Comparison of ENCODE assay signal across 23 cellular contexts in the genomic region with DNA sequence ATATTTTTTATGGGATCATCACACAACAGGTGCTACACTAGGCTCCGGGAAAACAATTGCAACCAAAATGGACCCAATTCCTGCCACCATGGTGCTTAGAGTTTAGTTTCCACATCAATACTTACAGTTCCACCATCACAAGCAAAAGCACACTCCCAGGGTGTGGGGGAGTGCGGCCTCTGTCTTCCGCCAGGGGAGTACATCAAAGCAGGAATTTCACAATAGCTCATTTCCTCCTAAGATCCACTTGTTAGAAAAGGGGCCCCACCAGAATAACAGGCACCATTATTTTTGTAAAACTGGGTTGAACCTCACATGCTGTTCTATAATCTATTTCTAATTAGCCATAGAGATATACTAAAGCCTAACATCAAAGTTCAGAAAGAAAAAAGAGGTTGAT.
"Had no signal": no experiment of that assay in that cellular context is flagged by ENCODE, and none has a peak within 500 bp of the region (broad histone marks: within the 10 kb centered on the region; RNA-seq: fewer than 3 reads in every experiment).

No MANE protein-coding gene starts in this region.

- H3K4me3 ChIP-seq: dorsolateral prefrontal cortex, esophagus muscularis mucosa, heart left ventricle, pancreas, psoas muscle, right atrium auricular region, thyroid gland had no signal

- H3K9me3 ChIP-seq: esophagus muscularis mucosa, heart left ventricle, neutrophil, pancreas, psoas muscle, right atrium auricular region, thyroid gland had no signal

- H3K4me1 Mint-ChIP-seq: activated CD4-positive, alpha-beta T cell treated with anti-CD3 and anti-CD28 coated beads for 36 hours; activated naive CD8-positive, alpha-beta T cell treated with anti-CD3 and anti-CD28 coated beads for 36 hours had no signal

- DNase-seq: activated B cell treated with CpG ODN at 0.5 μM for 24 hours; activated CD4-positive, alpha-beta T cell treated with anti-CD3 and anti-CD28 coated beads for 36 hours; activated CD4-positive, alpha-beta T cell treated with anti-CD3 and anti-CD28 coated beads, Interleukin-2, amount 50 U/mL, for 48 hours; activated CD8-positive, alpha-beta memory T cell treated with anti-CD3 and anti-CD28 coated beads, Interleukin-2, amount 50 U/mL, for 48 hours; activated naive CD4-positive, alpha-beta T cell treated with Interleukin-2 at 50 U/mL for 16 hours; activated naive CD8-positive, alpha-beta T cell treated with anti-CD3 and anti-CD28 coated beads for 36 hours; activated T-cell treated with anti-CD3 and anti-CD28 coated beads, Interleukin-2, amount 50 U/mL, for 4 hours; central memory CD4-positive, alpha-beta T cell; dorsolateral prefrontal cortex; heart left ventricle; left cardiac atrium; pancreas; psoas muscle; stimulated activated CD4-positive, alpha-beta T cell treated with anti-CD3 and anti-CD28 coated beads, Interleukin-4, amount 100 ng/mL, for 24 hours; stimulated activated naive CD8-positive, alpha-beta T cell treated with anti-CD3 and anti-CD28 coated beads, Interleukin-15, Interleukin-2, amounts not matched to agents 100 U/mL and 50 U/mL, for 24 hours; substantia nigra; T-helper 9 cell; thyroid gland had no signal

- H3K9me3 Mint-ChIP-seq: activated B cell treated with CpG ODN at 0.5 μM for 24 hours; activated naive CD8-positive, alpha-beta T cell treated with anti-CD3 and anti-CD28 coated beads for 36 hours; activated T-cell treated with anti-CD3 and anti-CD28 coated beads, Interleukin-2, amount 50 U/mL, for 4 hours; memory B cell had no signal

- H3K27me3 ChIP-seq: dorsolateral prefrontal cortex, esophagus muscularis mucosa, pancreas, right atrium auricular region, thyroid gland had no signal

- H3K4me1 ChIP-seq: esophagus muscularis mucosa, heart left ventricle, pancreas, psoas muscle, right atrium auricular region, thyroid gland had no signal

- H3K36me3 ChIP-seq: esophagus muscularis mucosa, heart left ventricle, neutrophil, pancreas, right atrium auricular region, thyroid gland had no signal

- H3K4me3 Mint-ChIP-seq: activated B cell treated with CpG ODN at 0.5 μM for 24 hours; activated CD4-positive, alpha-beta T cell treated with anti-CD3 and anti-CD28 coated beads for 36 hours; activated naive CD8-positive, alpha-beta T cell treated with anti-CD3 and anti-CD28 coated beads for 36 hours; activated T-cell treated with anti-CD3 and anti-CD28 coated beads, Interleukin-2, amount 50 U/mL, for 4 hours; memory B cell; nephron had no signal

- H3K27ac Mint-ChIP-seq: activated B cell treated with CpG ODN at 0.5 μM for 24 hours; activated CD4-positive, alpha-beta T cell treated with anti-CD3 and anti-CD28 coated beads for 36 hours; activated naive CD8-positive, alpha-beta T cell treated with anti-CD3 and anti-CD28 coated beads for 36 hours; memory B cell; nephron had no signal

- ATAC-seq: activated CD4-positive, alpha-beta T cell treated with anti-CD3 and anti-CD28 coated beads for 36 hours; activated T-cell treated with anti-CD3 and anti-CD28 coated beads, Interleukin-2, amount 50 U/mL, for 4 hours; heart left ventricle; left cardiac atrium; pancreas; psoas muscle; stimulated activated naive CD8-positive, alpha-beta T cell treated with anti-CD3 and anti-CD28 coated beads, Interleukin-15, Interleukin-2, amounts not matched to agents 100 U/mL and 50 U/mL, for 24 hours had no signal

- H3K27ac ChIP-seq: dorsolateral prefrontal cortex, esophagus muscularis mucosa, heart left ventricle, neutrophil, pancreas, psoas muscle, right atrium auricular region, thyroid gland had no signal
